Comparison of ENCODE assay signal across 31 cellular contexts in genomic region chr14:52259452-52259851, GRCh38. TPM values are rescaled to one million over a fixed set of nuclear protein-coding genes. Genes with fewer than 3 reads are reported as not detected.
A peak's percentile ranks its signal among the peaks of the same experiment; 100 is the strongest.
DNase-seq lines count a peak whose midpoint lies in the region; ATAC-seq and TF ChIP-seq lines count a peak whose summit lies in the region.
"Had no signal": no experiment of that assay in that cellular context is flagged by ENCODE, and none has a peak within 500 bp of the region (broad histone marks: within the 10 kb centered on the region; RNA-seq: fewer than 3 reads in every experiment).

No MANE protein-coding gene starts in this region.

- CTCF ChIA-PET in activated CD8-positive, alpha-beta T cell treated with anti-CD3 and anti-CD28 coated beads, Interleukin-2, amount 10 ng/mL, durations not matched to agents 7 days and 5 days (lab: Charles Lee), result interaction anchor here (1.0 kb wide), 1 partner anchor 41 kb away, joined by 4 read pairs; no protein-coding TSS in a partner anchor
- CTCF ChIA-PET in activated CD8-positive, alpha-beta T cell treated with anti-CD3 and anti-CD28 coated beads for 36 hours (lab: Charles Lee), result no interaction called here
- CTCF ChIA-PET in activated CD4-positive, alpha-beta memory T cell treated with anti-CD3 and anti-CD28 coated beads for 36 hours (lab: Charles Lee), result interaction anchor here (0.6 to 0.7 kb wide), 2 partner anchors 40 to 262 kb away, joined by 3 to 4 read pairs; no protein-coding TSS in a partner anchor

- no peak overlapping the region for H3K27ac Mint-ChIP-seq in activated CD8-positive, alpha-beta T cell treated with anti-CD3 and anti-CD28 coated beads, Interleukin-2, amount 10 ng/mL, durations not matched to agents 7 days and 5 days
- no peak overlapping the region for H3K27ac Mint-ChIP-seq in activated CD8-positive, alpha-beta T cell treated with anti-CD3 and anti-CD28 coated beads for 36 hours
- no peak overlapping the region for H3K27ac Mint-ChIP-seq in activated CD4-positive, alpha-beta memory T cell treated with anti-CD3 and anti-CD28 coated beads for 36 hours
- H3K27ac Mint-ChIP-seq in natural killer cell, result peak overlapping the region; percentile 68 to 80
- H3K27ac Mint-ChIP-seq: activated CD4-positive, alpha-beta T cell treated with anti-CD3 and anti-CD28 coated beads for 36 hours; brain; CD4-positive, CD25-positive, alpha-beta regulatory T cell; nephron progenitor cell had no signal

- H3K4me3 ChIP-seq in Loucy (ENCODE audit: low read length, poor library complexity, severe bottlenecking) (peak overlapping the region; percentile 74), MG63 (no peak overlapping the region)
- H3K4me3 ChIP-seq: adrenal gland, K562, lung, SJCRH30, tibial nerve had no signal

- H3K4me1 ChIP-seq in Loucy (ENCODE audit: insufficient read depth, low read length, poor library complexity, severe bottlenecking), result peaks cover 47% of the 10 kb centered on the region
- H3K4me1 ChIP-seq: adrenal gland, SJCRH30, tibial nerve had no signal

- intact Hi-C loops in activated CD8-positive, alpha-beta T cell treated with anti-CD3 and anti-CD28 coated beads for 36 hours (cut with micrococcal nuclease), result no loop called here
- intact Hi-C loops in activated CD4-positive, alpha-beta memory T cell treated with anti-CD3 and anti-CD28 coated beads for 36 hours (cut with micrococcal nuclease), result no loop called here
- intact Hi-C loops in natural killer cell (cut with micrococcal nuclease), result no loop called here

- no peaks in the 10 kb centered on the region for H3K9me3 ChIP-seq in Loucy (ENCODE audit: insufficient read depth, low read depth, low read length)
- H3K9me3 ChIP-seq in MG63, result no peaks in the 10 kb centered on the region
- H3K9me3 ChIP-seq: adrenal gland, SJCRH30, tibial nerve had no signal

- peaks cover 8% of the 10 kb centered on the region; the same call in 1 of the 2 replicates for H3K79me2 ChIP-seq in Loucy (ENCODE audit: insufficient read depth, low read length)

- DNase-seq in activated CD8-positive, alpha-beta T cell treated with anti-CD3 and anti-CD28 coated beads, Interleukin-2, amount 10 ng/mL, durations not matched to agents 7 days and 5 days, result peak; percentile 38
- DNase-seq in activated CD8-positive, alpha-beta T cell treated with anti-CD3 and anti-CD28 coated beads for 36 hours, result no peak
- DNase-seq in activated CD4-positive, alpha-beta memory T cell treated with anti-CD3 and anti-CD28 coated beads for 36 hours, result peak; percentile 12
- DNase-seq in natural killer cell, result no peak
- DNase-seq in NCI-H345 treated with DMSO at 0.1 percent for 48 hours (lab: John Stamatoyannopoulos, UW; ENCODE audit: unreplicated experiment), result no peak
- DNase-seq in SKM-1 (lab: John Stamatoyannopoulos, UW; ENCODE audit: unreplicated experiment), result no peak
- DNase-seq in MG63, result no peak
- DNase-seq: activated CD4-positive, alpha-beta T cell treated with anti-CD3 and anti-CD28 coated beads for 36 hours; activated T-cell treated with anti-CD3 and anti-CD28 coated beads, Interleukin-2, amount 50 U/mL, for 48 hours; adrenal gland; hippocampal formation; NCI-H146; NCI-H446; NCI-H774; nephron progenitor cell; RPMI8226; SJCRH30; stimulated activated CD4-positive, alpha-beta T cell treated with anti-CD3 and anti-CD28 coated beads, Interleukin-15, amount 100 ng/mL, for 24 hours; stimulated activated CD4-positive, alpha-beta T cell treated with anti-CD3 and anti-CD28 coated beads, Interleukin-4, amount 100 ng/mL, for 4 hours; T-helper 1 cell had no signal

- H3K9me3 Mint-ChIP-seq in activated CD8-positive, alpha-beta T cell treated with anti-CD3 and anti-CD28 coated beads, Interleukin-2, amount 10 ng/mL, durations not matched to agents 7 days and 5 days (ENCODE audit: insufficient read depth), result peaks cover 12% of the 10 kb centered on the region
- no peaks in the 10 kb centered on the region for H3K9me3 Mint-ChIP-seq in activated CD8-positive, alpha-beta T cell treated with anti-CD3 and anti-CD28 coated beads for 36 hours
- H3K9me3 Mint-ChIP-seq in activated CD4-positive, alpha-beta memory T cell treated with anti-CD3 and anti-CD28 coated beads for 36 hours, result no peaks in the 10 kb centered on the region
- no peaks in the 10 kb centered on the region for H3K9me3 Mint-ChIP-seq in natural killer cell

- peak overlapping the region; percentile 81 for H3K4me2 ChIP-seq in Loucy (ENCODE audit: low read depth, low read length, poor library complexity, severe bottlenecking)

- no peak overlapping the region for H3K4me3 Mint-ChIP-seq in activated CD8-positive, alpha-beta T cell treated with anti-CD3 and anti-CD28 coated beads, Interleukin-2, amount 10 ng/mL, durations not matched to agents 7 days and 5 days
- no peak overlapping the region for H3K4me3 Mint-ChIP-seq in activated CD8-positive, alpha-beta T cell treated with anti-CD3 and anti-CD28 coated beads for 36 hours
- no peak overlapping the region for H3K4me3 Mint-ChIP-seq in activated CD4-positive, alpha-beta memory T cell treated with anti-CD3 and anti-CD28 coated beads for 36 hours
- H3K4me3 Mint-ChIP-seq in natural killer cell, result peak overlapping the region; percentile 25
- H3K4me3 Mint-ChIP-seq: activated CD4-positive, alpha-beta T cell treated with anti-CD3 and anti-CD28 coated beads for 36 hours; brain; CD4-positive, CD25-positive, alpha-beta regulatory T cell; nephron progenitor cell had no signal

- TF ChIP-seq CTCF in activated CD8-positive, alpha-beta T cell treated with anti-CD3 and anti-CD28 coated beads for 36 hours (IDR thresholded peaks at IDR 0.05), result no peak
- TF ChIP-seq CTCF in Loucy (conservative IDR thresholded peaks at IDR 0.05; ENCODE audit: low read length), result no peak
- no peak for TF ChIP-seq CTCF in natural killer cell (IDR thresholded peaks at IDR 0.05)

- ATAC-seq in activated CD8-positive, alpha-beta T cell treated with anti-CD3 and anti-CD28 coated beads, Interleukin-2, amount 10 ng/mL, durations not matched to agents 7 days and 5 days, result peak; percentile 57
- no peak for ATAC-seq in activated CD8-positive, alpha-beta T cell treated with anti-CD3 and anti-CD28 coated beads for 36 hours
- ATAC-seq in natural killer cell, result peak; percentile 64 to 69 (median 65)
- ATAC-seq: activated CD4-positive, alpha-beta T cell treated with anti-CD3 and anti-CD28 coated beads for 36 hours; K562 had no signal

- H3K9ac ChIP-seq in Loucy (ENCODE audit: low read depth, low read length, poor library complexity, severe bottlenecking), result peak overlapping the region; percentile 82

- no peaks in the 10 kb centered on the region for H3K9me2 ChIP-seq in Loucy (replicated peaks; ENCODE audit: low read depth, low read length)

- peaks cover 28% of the 10 kb centered on the region for H3K4me1 Mint-ChIP-seq in activated CD8-positive, alpha-beta T cell treated with anti-CD3 and anti-CD28 coated beads, Interleukin-2, amount 10 ng/mL, durations not matched to agents 7 days and 5 days (ENCODE audit: low read depth)
- H3K4me1 Mint-ChIP-seq in activated CD8-positive, alpha-beta T cell treated with anti-CD3 and anti-CD28 coated beads for 36 hours (ENCODE audit: low read depth), result peaks cover 13% of the 10 kb centered on the region
- peaks cover 8% of the 10 kb centered on the region for H3K4me1 Mint-ChIP-seq in activated CD4-positive, alpha-beta memory T cell treated with anti-CD3 and anti-CD28 coated beads for 36 hours (ENCODE audit: low read depth)
- H3K4me1 Mint-ChIP-seq in natural killer cell, result peaks cover 55 to 60% of the 10 kb centered on the region in 2 donors
- H3K4me1 Mint-ChIP-seq: brain, nephron progenitor cell had no signal

- peaks cover 3% of the 10 kb centered on the region; the same call in 1 of the 2 replicates for H3F3A ChIP-seq in Loucy (ENCODE audit: low read depth)

- H2AFZ ChIP-seq in Loucy (ENCODE audit: low read length), result no peak overlapping the region; the same call in 1 of the 2 replicates

- no peaks in the 10 kb centered on the region for H3K36me3 ChIP-seq in Loucy (ENCODE audit: insufficient read depth, low read length)
- H3K36me3 ChIP-seq in MG63, result no peaks in the 10 kb centered on the region
- H3K36me3 ChIP-seq: adrenal gland, SJCRH30, tibial nerve had no signal

- POLR2A ChIA-PET in activated CD8-positive, alpha-beta T cell treated with anti-CD3 and anti-CD28 coated beads, Interleukin-2, amount 10 ng/mL, durations not matched to agents 7 days and 5 days (lab: Charles Lee), result no interaction called here
- POLR2A ChIA-PET in activated CD8-positive, alpha-beta T cell treated with anti-CD3 and anti-CD28 coated beads for 36 hours (lab: Charles Lee), result interaction anchor here (0.9 kb wide), 1 partner anchor 21 kb away, joined by 3 read pairs; no protein-coding TSS in a partner anchor
- POLR2A ChIA-PET in activated CD4-positive, alpha-beta memory T cell treated with anti-CD3 and anti-CD28 coated beads for 36 hours (lab: Charles Lee), result no interaction called here

- peaks cover 6% of the 10 kb centered on the region for H3K36me3 Mint-ChIP-seq in activated CD8-positive, alpha-beta T cell treated with anti-CD3 and anti-CD28 coated beads, Interleukin-2, amount 10 ng/mL, durations not matched to agents 7 days and 5 days (ENCODE audit: low read depth)
- H3K36me3 Mint-ChIP-seq in activated CD8-positive, alpha-beta T cell treated with anti-CD3 and anti-CD28 coated beads for 36 hours (ENCODE audit: low read depth), result no peaks in the 10 kb centered on the region
- no peaks in the 10 kb centered on the region for H3K36me3 Mint-ChIP-seq in activated CD4-positive, alpha-beta memory T cell treated with anti-CD3 and anti-CD28 coated beads for 36 hours
- H3K36me3 Mint-ChIP-seq in natural killer cell, result peaks cover 6% of the 10 kb centered on the region
- H3K36me3 Mint-ChIP-seq: brain; CD4-positive, CD25-positive, alpha-beta regulatory T cell had no signal

- H4K20me1 ChIP-seq in Loucy (ENCODE audit: insufficient read depth, low read length, poor library complexity, severe bottlenecking), result no peaks in the 10 kb centered on the region

- H3K27me3 ChIP-seq in Loucy (ENCODE audit: insufficient read depth, low read length, poor library complexity, severe bottlenecking) (no peaks in the 10 kb centered on the region), MG63 (no peaks in the 10 kb centered on the region)
- H3K27me3 ChIP-seq: adrenal gland, SJCRH30, tibial nerve had no signal

- peaks cover 10% of the 10 kb centered on the region for H3K27me3 Mint-ChIP-seq in activated CD8-positive, alpha-beta T cell treated with anti-CD3 and anti-CD28 coated beads, Interleukin-2, amount 10 ng/mL, durations not matched to agents 7 days and 5 days (ENCODE audit: low read depth)
- no peaks in the 10 kb centered on the region for H3K27me3 Mint-ChIP-seq in activated CD8-positive, alpha-beta T cell treated with anti-CD3 and anti-CD28 coated beads for 36 hours
- no peaks in the 10 kb centered on the region for H3K27me3 Mint-ChIP-seq in activated CD4-positive, alpha-beta memory T cell treated with anti-CD3 and anti-CD28 coated beads for 36 hours
- no peaks in the 10 kb centered on the region for H3K27me3 Mint-ChIP-seq in natural killer cell (ENCODE audit: low read depth in 2 of 2)

RNA-seq across cellular contexts. Expression of gene PTGDR, which starts 8.0 kb away (rescaled TPM):
- total RNA-seq in activated CD8-positive, alpha-beta T cell treated with anti-CD3 and anti-CD28 coated beads, Interleukin-2, amount 10 ng/mL, durations not matched to agents 7 days and 5 days, result 1 to 10 TPM in 1 of 2 experiments, under 1 TPM in 1; 0.68 to 1.0 TPM
- under 1 TPM; 0.13 to 0.43 TPM for total RNA-seq in activated CD8-positive, alpha-beta T cell treated with anti-CD3 and anti-CD28 coated beads for 36 hours
- total RNA-seq in activated CD4-positive, alpha-beta memory T cell treated with anti-CD3 and anti-CD28 coated beads for 36 hours, result under 1 TPM; 0.12 TPM
- total RNA-seq in natural killer cell, result 100 to 1,000 TPM; 106 to 140 (median 112) TPM
- total RNA-seq in MG63 (2014; rRNA removed; shearing (Covaris generic); ENCODE audit: low replicate concordance), result not detected in 2 replicates
- total RNA-seq: activated CD4-positive, alpha-beta T cell treated with anti-CD3 and anti-CD28 coated beads for 36 hours; Daoy; endothelial cell of umbilical vein; fibroblast of lung; K562; osteocyte; renal cortical epithelial cell; SJCRH30 had no signal

RNA-seq across cellular contexts. Expression of gene PTGER2, which starts 54.7 kb away (rescaled TPM):
- total RNA-seq in activated CD8-positive, alpha-beta T cell treated with anti-CD3 and anti-CD28 coated beads, Interleukin-2, amount 10 ng/mL, durations not matched to agents 7 days and 5 days, result 100 to 1,000 TPM; 116 to 119 TPM
- total RNA-seq in activated CD8-positive, alpha-beta T cell treated with anti-CD3 and anti-CD28 coated beads for 36 hours, result 10 to 100 TPM; 19.5 to 19.9 TPM
- total RNA-seq in activated CD4-positive, alpha-beta memory T cell treated with anti-CD3 and anti-CD28 coated beads for 36 hours, result 10 to 100 TPM; 10.7 to 12.9 TPM
- total RNA-seq in natural killer cell, result 10 to 100 TPM; 55.3 to 67.9 (median 60.6) TPM
- 0.39 and 2.7 TPM in 2 replicates for total RNA-seq in MG63 (2014; rRNA removed; shearing (Covaris generic); ENCODE audit: low replicate concordance)
- total RNA-seq: endothelial cell of umbilical vein, K562 had no signal

Comparison
In these comparisons a context has a peak if more than half of its experiments do, and no peak if none do; other contexts are left out.
1. DNase-seq: peak in activated CD8-positive, alpha-beta T cell treated with anti-CD3 and anti-CD28 coated beads, Interleukin-2, amount 10 ng/mL, durations not matched to agents 7 days and 5 days (single experiment) and activated CD4-positive, alpha-beta memory T cell treated with anti-CD3 and anti-CD28 coated beads for 36 hours (single experiment); none in activated CD8-positive, alpha-beta T cell treated with anti-CD3 and anti-CD28 coated beads for 36 hours (single experiment), natural killer cell (single experiment), NCI-H345 treated with DMSO at 0.1 percent for 48 hours (single experiment), SKM-1 (single experiment) and MG63 (single experiment).
2. H3K27ac Mint-ChIP-seq: peak in natural killer cell (2 of 2); none in activated CD8-positive, alpha-beta T cell treated with anti-CD3 and anti-CD28 coated beads, Interleukin-2, amount 10 ng/mL, durations not matched to agents 7 days and 5 days (single experiment), activated CD8-positive, alpha-beta T cell treated with anti-CD3 and anti-CD28 coated beads for 36 hours (single experiment) and activated CD4-positive, alpha-beta memory T cell treated with anti-CD3 and anti-CD28 coated beads for 36 hours (single experiment).
3. RNA of gene PTGDR, which starts 8.0 kb away (total RNA-seq): 106 to 140 TPM in natural killer cell; 0.68 to 1.0 TPM in activated CD8-positive, alpha-beta T cell treated with anti-CD3 and anti-CD28 coated beads, Interleukin-2, amount 10 ng/mL, durations not matched to agents 7 days and 5 days, 0.13 to 0.43 TPM in activated CD8-positive, alpha-beta T cell treated with anti-CD3 and anti-CD28 coated beads for 36 hours, 0.12 TPM in activated CD4-positive, alpha-beta memory T cell treated with anti-CD3 and anti-CD28 coated beads for 36 hours and not detected in MG63; every median in the first group is over 10 times any median in the second.